In genomic region chr13:110915874-110916670, GRCh38 we compare ENCODE assay signal across 8 cellular contexts. TPM values are rescaled to one million over a fixed set of nuclear protein-coding genes. Genes with fewer than 3 reads are reported as not detected.
DNase-seq lines count a peak whose midpoint lies in the region; ATAC-seq, FAIRE-seq and TF ChIP-seq lines count a peak whose summit lies in the region.

No MANE protein-coding gene starts in this region.

- H3K4me1 ChIP-seq in cardiac muscle cell (ENCODE audit: low read depth): peaks cover 20% of the 10 kb centered on the region

- no peaks in the 10 kb centered on the region for H3K36me3 Mint-ChIP-seq in natural killer cell treated with Interleukin-12 subunit alpha and Interleukin-12 subunit beta and Interleukin-15 and Interleukin-18, amount 100 ng/mL, for 72 hours

- H3K27ac Mint-ChIP-seq in natural killer cell treated with Interleukin-12 subunit alpha and Interleukin-12 subunit beta and Interleukin-15 and Interleukin-18, amount 100 ng/mL, for 72 hours: peak overlapping the region; percentile 77 to 91

- no peaks in the 10 kb centered on the region for H3K36me3 ChIP-seq in cardiac muscle cell

- TF ChIP-seq CTCF in cardiac muscle cell (IDR thresholded peaks at IDR 0.05; ENCODE audit: low read depth, low read length): no peak

- DNase-seq in cardiac muscle cell (ENCODE audit: low read depth in 1 of 2, low spot score in 1 of 2) (peak in 1 of 2 donors; percentile 80), Right ventricle myocardium inferior (ENCODE audit: missing footprints) (no peak), RPMI7951 (ENCODE audit: low read depth) (peak; percentile 37), cerebellar nuclear complex (lab: John Stamatoyannopoulos, UW) (no peak), RCC 7860 (ENCODE audit: low spot score) (no peak)
- no peak for DNase-seq in natural killer cell treated with Interleukin-12 subunit alpha and Interleukin-12 subunit beta and Interleukin-15 and Interleukin-18, amount 100 ng/mL, for 72 hours (ENCODE audit: low spot score)

- no peaks in the 10 kb centered on the region for H3K9me3 ChIP-seq in cardiac muscle cell (ENCODE audit: low read depth)

- H3K27me3 ChIP-seq in cardiac muscle cell: no peaks in the 10 kb centered on the region

- peak overlapping the region; percentile 76 for H3K4me3 ChIP-seq in cardiac muscle cell

- H3K4me3 Mint-ChIP-seq in natural killer cell treated with Interleukin-12 subunit alpha and Interleukin-12 subunit beta and Interleukin-15 and Interleukin-18, amount 100 ng/mL, for 72 hours: peak overlapping the region; percentile 83

- no peak for ATAC-seq in Right ventricle myocardium inferior
- ATAC-seq in natural killer cell treated with Interleukin-12 subunit alpha and Interleukin-12 subunit beta and Interleukin-15 and Interleukin-18, amount 100 ng/mL, for 72 hours: no peak
- ATAC-seq in activated CD4-positive, CD25-positive, alpha-beta regulatory T cell treated with anti-CD3 and anti-CD28 coated beads, Interleukin-2, amount 50 U/mL, for 24 hours: no peak

- H3K4me1 Mint-ChIP-seq in natural killer cell treated with Interleukin-12 subunit alpha and Interleukin-12 subunit beta and Interleukin-15 and Interleukin-18, amount 100 ng/mL, for 72 hours (ENCODE audit: low read depth in 2 of 2): peaks cover 30 to 40% of the 10 kb centered on the region in 2 donors

- H3K9me3 Mint-ChIP-seq in natural killer cell treated with Interleukin-12 subunit alpha and Interleukin-12 subunit beta and Interleukin-15 and Interleukin-18, amount 100 ng/mL, for 72 hours: no peaks in the 10 kb centered on the region

- FAIRE-seq in endometrium (lab: Jason Lieb, UNC): peak; percentile 72
- no peak for FAIRE-seq in RCC 7860 (lab: Jason Lieb, UNC)

- H3K27ac ChIP-seq in cardiac muscle cell: peak overlapping the region; percentile 98

- intact Hi-C loops in Right ventricle myocardium inferior (cut with DNase I): loop anchor here (1.0 to 5.0 kb wide), 5 partner anchors 46 to 301 kb away; no protein-coding TSS in a partner anchor

- H3K27me3 Mint-ChIP-seq in natural killer cell treated with Interleukin-12 subunit alpha and Interleukin-12 subunit beta and Interleukin-15 and Interleukin-18, amount 100 ng/mL, for 72 hours: peaks cover 0 to 3% of the 10 kb centered on the region in 2 donors

RNA-seq across cellular contexts. Expression of gene ANKRD10, which starts 1.2 kb away (rescaled TPM):
- total RNA-seq in cardiac muscle cell: 125 and 191 TPM in 2 replicates
- polyA plus RNA-seq in cardiac muscle cell: 127 and 142 TPM in 2 replicates
- 48.6 TPM for total RNA-seq in Right ventricle myocardium inferior
- total RNA-seq in RPMI7951 (2014; rRNA removed; shearing (Covaris generic)): 43.8 and 44.7 TPM in 2 replicates
- total RNA-seq in natural killer cell treated with Interleukin-12 subunit alpha and Interleukin-12 subunit beta and Interleukin-15 and Interleukin-18, amount 100 ng/mL, for 72 hours: 100 to 1,000 TPM in 1 of 2 donors, 10 to 100 TPM in 1; 95.5 to 137 TPM
